Comparison of ENCODE assay signal across 1 cellular context in genomic region chr7:24597014-24597413, GRCh38.
A peak's percentile ranks its signal among the peaks of the same experiment; 100 is the strongest.
TF ChIP-seq lines count a peak whose summit lies in the region.

No MANE protein-coding gene starts in this region.

TF ChIP-seq in GM12878, 131 proteins besides CTCF, POLR2A, EP300 and RAD21 (continued from another document and continues in another):
- TF ChIP-seq CUX1 (IDR thresholded peaks at IDR 0.05; ENCODE audit: insufficient replicate concordance, low read depth, low read length) (no peak), ESRRA (IDR thresholded peaks at IDR 0.05; ENCODE audit: low read length) (no peak), ZBTB11 (CRISPR knock-in tag; IDR thresholded peaks at IDR 0.05) (no peak), JUND (IDR thresholded peaks at IDR 0.05; ENCODE audit: low read depth, low read length) (no peak), SREBF2 (IDR thresholded peaks at IDR 0.05; ENCODE audit: low read length) (no peak), SP1 (IDR thresholded peaks at IDR 0.05; ENCODE audit: low read depth, low read length) (no peak), NR2C1 (IDR thresholded peaks at IDR 0.05) (no peak), TAF1 (IDR thresholded peaks at IDR 0.05; ENCODE audit: borderline replicate concordance, low read depth, low read length) (no peak), MYC (IDR thresholded peaks at IDR 0.05; ENCODE audit: insufficient read depth, insufficient read length, insufficient replicate concordance, low read length, severe bottlenecking) (no peak), HDAC2 (IDR thresholded peaks at IDR 0.05) (no peak), NBN (IDR thresholded peaks at IDR 0.05) (no peak), EED (IDR thresholded peaks at IDR 0.05; ENCODE audit: low read depth) (0 out of 2 replicates have a peak, but pooled peaks have one; percentile 60), CBFB (IDR thresholded peaks at IDR 0.05; ENCODE audit: low read depth) (no peak), POLR2AphosphoS2 (IDR thresholded peaks at IDR 0.05; ENCODE audit: low read depth, low read length) (no peak), KAT2A (conservative IDR thresholded peaks at IDR 0.05; ENCODE audit: control insufficient read depth, low read depth, low read length) (no peak), MEF2B (IDR thresholded peaks at IDR 0.05; ENCODE audit: partially characterized antibody, poor library complexity, severe bottlenecking) (peak; percentile 71), RFX5 (IDR thresholded peaks at IDR 0.05; ENCODE audit: low read depth, low read length) (no peak), CBX5 (IDR thresholded peaks at IDR 0.05; ENCODE audit: low read depth) (no peak), RB1 (IDR thresholded peaks at IDR 0.05; ENCODE audit: borderline replicate concordance) (no peak), ZBTB40 (IDR thresholded peaks at IDR 0.05; ENCODE audit: borderline replicate concordance) (no peak), HCFC1 (IDR thresholded peaks at IDR 0.05; ENCODE audit: low read length) (no peak), ETV6 (conservative IDR thresholded peaks at IDR 0.05 in 1 of 2, IDR thresholded peaks at IDR 0.05 in 1 of 2; ENCODE audit: borderline replicate concordance in 1 of 2, low read depth in 1 of 2) (no peak), PAX8 (IDR thresholded peaks at IDR 0.05) (no peak), RCOR1 (conservative IDR thresholded peaks at IDR 0.05; ENCODE audit: low read depth, low read length) (no peak), ZNF24 (IDR thresholded peaks at IDR 0.05) (no peak), KLF5 (IDR thresholded peaks at IDR 0.05; ENCODE audit: partially characterized antibody) (no peak), NFIC (IDR thresholded peaks at IDR 0.05; ENCODE audit: low read depth, low read length) (peak; percentile 88; the same call in 1 of the 2 replicates), SMC3 (IDR thresholded peaks at IDR 0.05; ENCODE audit: borderline replicate concordance, low read length) (no peak), IRF5 (IDR thresholded peaks at IDR 0.05; ENCODE audit: borderline replicate concordance) (no peak)
- TF ChIP-seq, protein P1, sequence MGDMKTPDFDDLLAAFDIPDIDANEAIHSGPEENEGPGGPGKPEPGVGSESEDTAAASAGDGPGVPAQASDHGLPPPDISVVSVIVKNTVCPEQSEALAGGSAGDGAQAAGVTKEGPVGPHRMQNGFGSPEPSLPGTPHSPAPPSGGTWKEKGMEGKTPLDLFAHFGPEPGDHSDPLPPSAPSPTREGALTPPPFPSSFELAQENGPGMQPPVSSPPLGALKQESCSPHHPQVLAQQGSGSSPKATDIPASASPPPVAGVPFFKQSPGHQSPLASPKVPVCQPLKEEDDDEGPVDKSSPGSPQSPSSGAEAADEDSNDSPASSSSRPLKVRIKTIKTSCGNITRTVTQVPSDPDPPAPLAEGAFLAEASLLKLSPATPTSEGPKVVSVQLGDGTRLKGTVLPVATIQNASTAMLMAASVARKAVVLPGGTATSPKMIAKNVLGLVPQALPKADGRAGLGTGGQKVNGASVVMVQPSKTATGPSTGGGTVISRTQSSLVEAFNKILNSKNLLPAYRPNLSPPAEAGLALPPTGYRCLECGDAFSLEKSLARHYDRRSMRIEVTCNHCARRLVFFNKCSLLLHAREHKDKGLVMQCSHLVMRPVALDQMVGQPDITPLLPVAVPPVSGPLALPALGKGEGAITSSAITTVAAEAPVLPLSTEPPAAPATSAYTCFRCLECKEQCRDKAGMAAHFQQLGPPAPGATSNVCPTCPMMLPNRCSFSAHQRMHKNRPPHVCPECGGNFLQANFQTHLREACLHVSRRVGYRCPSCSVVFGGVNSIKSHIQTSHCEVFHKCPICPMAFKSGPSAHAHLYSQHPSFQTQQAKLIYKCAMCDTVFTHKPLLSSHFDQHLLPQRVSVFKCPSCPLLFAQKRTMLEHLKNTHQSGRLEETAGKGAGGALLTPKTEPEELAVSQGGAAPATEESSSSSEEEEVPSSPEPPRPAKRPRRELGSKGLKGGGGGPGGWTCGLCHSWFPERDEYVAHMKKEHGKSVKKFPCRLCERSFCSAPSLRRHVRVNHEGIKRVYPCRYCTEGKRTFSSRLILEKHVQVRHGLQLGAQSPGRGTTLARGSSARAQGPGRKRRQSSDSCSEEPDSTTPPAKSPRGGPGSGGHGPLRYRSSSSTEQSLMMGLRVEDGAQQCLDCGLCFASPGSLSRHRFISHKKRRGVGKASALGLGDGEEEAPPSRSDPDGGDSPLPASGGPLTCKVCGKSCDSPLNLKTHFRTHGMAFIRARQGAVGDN (IDR thresholded peaks at IDR 0.05) = no peak
- TF ChIP-seq, protein P2, sequence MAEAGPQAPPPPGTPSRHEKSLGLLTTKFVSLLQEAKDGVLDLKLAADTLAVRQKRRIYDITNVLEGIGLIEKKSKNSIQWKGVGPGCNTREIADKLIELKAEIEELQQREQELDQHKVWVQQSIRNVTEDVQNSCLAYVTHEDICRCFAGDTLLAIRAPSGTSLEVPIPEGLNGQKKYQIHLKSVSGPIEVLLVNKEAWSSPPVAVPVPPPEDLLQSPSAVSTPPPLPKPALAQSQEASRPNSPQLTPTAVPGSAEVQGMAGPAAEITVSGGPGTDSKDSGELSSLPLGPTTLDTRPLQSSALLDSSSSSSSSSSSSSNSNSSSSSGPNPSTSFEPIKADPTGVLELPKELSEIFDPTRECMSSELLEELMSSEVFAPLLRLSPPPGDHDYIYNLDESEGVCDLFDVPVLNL (IDR thresholded peaks at IDR 0.05; ENCODE audit: low read depth, low read length) = no peak
- TF ChIP-seq, protein P3, sequence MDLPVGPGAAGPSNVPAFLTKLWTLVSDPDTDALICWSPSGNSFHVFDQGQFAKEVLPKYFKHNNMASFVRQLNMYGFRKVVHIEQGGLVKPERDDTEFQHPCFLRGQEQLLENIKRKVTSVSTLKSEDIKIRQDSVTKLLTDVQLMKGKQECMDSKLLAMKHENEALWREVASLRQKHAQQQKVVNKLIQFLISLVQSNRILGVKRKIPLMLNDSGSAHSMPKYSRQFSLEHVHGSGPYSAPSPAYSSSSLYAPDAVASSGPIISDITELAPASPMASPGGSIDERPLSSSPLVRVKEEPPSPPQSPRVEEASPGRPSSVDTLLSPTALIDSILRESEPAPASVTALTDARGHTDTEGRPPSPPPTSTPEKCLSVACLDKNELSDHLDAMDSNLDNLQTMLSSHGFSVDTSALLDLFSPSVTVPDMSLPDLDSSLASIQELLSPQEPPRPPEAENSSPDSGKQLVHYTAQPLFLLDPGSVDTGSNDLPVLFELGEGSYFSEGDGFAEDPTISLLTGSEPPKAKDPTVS (IDR thresholded peaks at IDR 0.05; ENCODE audit: low read depth, low read length) = no peak
